2 cellular contexts compared by ENCODE assay signal in genomic region chr19:20214366-20214765, GRCh38. TPM values are rescaled to one million over a fixed set of nuclear protein-coding genes. Genes with fewer than 3 reads are reported as not detected.
DNase-seq lines count a peak whose midpoint lies in the region; TF ChIP-seq lines count a peak whose summit lies in the region.
"Not testable (repeated sequence)": the region's sequence is repeated elsewhere in the genome, so short reads cannot be mapped to it uniquely, and the experiment has no call there.
"Had no signal": no experiment of that assay in that cellular context is flagged by ENCODE, and none has a peak within 500 bp of the region (broad histone marks: within the 10 kb centered on the region; RNA-seq: fewer than 3 reads in every experiment).

No MANE protein-coding gene starts in this region.

- H3K27me3 Mint-ChIP-seq in glutamatergic neuron (ENCODE audit: unreplicated experiment) = not testable (repeated sequence)

- not testable (repeated sequence) for DNase-seq in glutamatergic neuron

- not testable (repeated sequence) for H3K4me3 Mint-ChIP-seq in glutamatergic neuron (ENCODE audit: unreplicated experiment)

- not testable (repeated sequence) for TF ChIP-seq CTCF in glutamatergic neuron (IDR thresholded peaks at IDR 0.05; ENCODE audit: partially characterized antibody, unreplicated experiment)

- H3K36me3 Mint-ChIP-seq in glutamatergic neuron (ENCODE audit: unreplicated experiment) = not testable (repeated sequence)

- H3K9me3 Mint-ChIP-seq in glutamatergic neuron (ENCODE audit: unreplicated experiment) = not testable (repeated sequence)

- H3K27ac Mint-ChIP-seq in glutamatergic neuron (ENCODE audit: unreplicated experiment) = peak overlapping the region; percentile 77

- peaks cover 19% of the 10 kb centered on the region for H3K4me1 Mint-ChIP-seq in glutamatergic neuron (ENCODE audit: low read depth, unreplicated experiment)

RNA-seq across cellular contexts. Expression of gene ZNF486, which starts 47.4 kb away (rescaled TPM):
- total RNA-seq in glutamatergic neuron (ENCODE audit: unreplicated experiment) = 69.8 TPM
- total RNA-seq: Calu3 had no signal
